In the genomic region with DNA sequence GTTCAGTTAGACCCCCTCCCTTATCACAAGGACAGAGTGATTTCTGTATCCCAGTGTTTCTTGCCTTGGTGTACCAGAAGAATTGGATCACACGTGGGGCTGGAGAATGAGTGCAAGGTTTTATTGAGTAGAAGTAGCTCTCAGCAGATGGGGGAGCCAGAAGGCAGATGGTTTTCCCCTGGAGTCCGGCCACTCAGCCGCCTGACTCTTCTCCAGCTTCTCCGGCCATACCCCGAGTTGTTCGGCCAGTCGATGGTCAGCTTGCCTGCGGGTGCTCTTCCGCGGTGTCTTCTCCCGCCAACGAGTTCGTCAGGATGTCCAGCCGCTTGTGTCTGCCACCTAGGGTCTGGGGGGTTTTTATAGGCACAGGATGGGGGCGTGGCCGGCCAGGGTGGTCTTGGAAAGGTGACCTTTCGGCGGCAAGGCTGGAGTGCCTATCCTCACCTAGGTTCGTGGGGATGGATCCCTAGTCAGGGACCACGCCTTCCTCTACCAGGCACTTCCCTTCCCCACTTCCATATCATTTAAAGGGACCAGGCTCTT, we compare ENCODE assay signal across 15 cellular contexts. TPM values are rescaled to one million over a fixed set of nuclear protein-coding genes. Genes with fewer than 3 reads are reported as not detected.
DNase-seq lines count a peak whose midpoint lies in the region; ATAC-seq and TF ChIP-seq lines count a peak whose summit lies in the region.
"Had no signal": no experiment of that assay in that cellular context is flagged by ENCODE, and none has a peak within 500 bp of the region (broad histone marks: within the 10 kb centered on the region; RNA-seq: fewer than 3 reads in every experiment).

No MANE protein-coding gene starts in this region.

- no peaks in the 10 kb centered on the region for H3F3A ChIP-seq in GM23338 (replicated peaks; ENCODE audit: low read depth)

- H3K4me1 Mint-ChIP-seq in GM23338, result peaks cover 59% of the 10 kb centered on the region
- H3K4me1 Mint-ChIP-seq: activated CD4-positive, alpha-beta T cell treated with anti-CD3 and anti-CD28 coated beads, Interleukin-2, amount 10 ng/mL, durations not matched to agents 7 days and 5 days had no signal

- peaks cover 3% of the 10 kb centered on the region for H3K27me3 Mint-ChIP-seq in GM23338 (ENCODE audit: insufficient read depth, low read depth, poor library complexity)

- no peak overlapping the region for H2AFZ ChIP-seq in GM23338

- TF ChIP-seq CTCF in GM23338 (conservative IDR thresholded peaks at IDR 0.05; ENCODE audit: low read depth in 2 of 2) (no peak), VCaP (conservative IDR thresholded peaks at IDR 0.05) (no peak), esophagus squamous epithelium (IDR thresholded peaks at IDR 0.05) (no peak)

- H3K9me3 ChIP-seq in esophagus squamous epithelium, result no peaks in the 10 kb centered on the region
- H3K9me3 ChIP-seq: ovary, vagina had no signal

- H3K36me3 Mint-ChIP-seq in GM23338 (ENCODE audit: low read depth), result no peaks in the 10 kb centered on the region
- H3K36me3 Mint-ChIP-seq: activated naive CD8-positive, alpha-beta T cell had no signal

- H3K4me2 ChIP-seq in GM23338, result 0 out of 2 replicates have a peak overlapping the region, but pooled peaks have one; percentile 64

- H3K4me1 ChIP-seq in GM23338 (ENCODE audit: insufficient read depth), result peaks cover 52% of the 10 kb centered on the region
- peaks cover 23 to 56% (median 50%) of the 10 kb centered on the region in 3 donors for H3K4me1 ChIP-seq in esophagus squamous epithelium

- peak overlapping the region; percentile 28; the same call in 1 of the 3 replicates for H3K4me3 Mint-ChIP-seq in GM23338
- H3K4me3 Mint-ChIP-seq: activated CD4-positive, alpha-beta T cell treated with anti-CD3 and anti-CD28 coated beads, Interleukin-2, amount 10 ng/mL, durations not matched to agents 7 days and 5 days; activated naive CD8-positive, alpha-beta T cell had no signal

- WGBS in esophagus squamous epithelium, 2 donors, result 87 to 93% methylated on average over 5 to 10 of the region's 20 CpGs

- H4K20me1 ChIP-seq in GM23338 (replicated peaks; ENCODE audit: insufficient read depth), result no peaks in the 10 kb centered on the region; the same call in 1 of the 2 replicates

- TF ChIP-seq POLR2A in esophagus squamous epithelium (IDR thresholded peaks at IDR 0.05), result no peak

- DNase-seq in GM23338 (ENCODE audit: low spot score) (no peak), esophagus squamous epithelium (lab: John Stamatoyannopoulos, UW) (no peak), substantia nigra (lab: John Stamatoyannopoulos, UW) (peak in 7 of 49 donors; percentile 8 to 53 (median 14)), DMS114 treated with DMSO at 0.1 percent for 48 hours (lab: John Stamatoyannopoulos, UW; ENCODE audit: unreplicated experiment) (no peak)
- DNase-seq in activated CD4-positive, CD25-positive, alpha-beta regulatory T cell (lab: John Stamatoyannopoulos, UW), result no peak
- DNase-seq: activated CD4-positive, alpha-beta T cell treated with anti-CD3 and anti-CD28 coated beads, Interleukin-2, amount 10 ng/mL, durations not matched to agents 7 days and 5 days; Calu3; Karpas-422; ovary had no signal

- H3K79me2 ChIP-seq in GM23338 (replicated peaks; ENCODE audit: insufficient read depth), result peaks cover 41% of the 10 kb centered on the region

- intact Hi-C loops in esophagus squamous epithelium (cut with DNase I), result no loop called here

- H3K9me2 ChIP-seq in GM23338 (ENCODE audit: insufficient read depth), result no peaks in the 10 kb centered on the region

- no peaks in the 10 kb centered on the region; the same call in 2 of the 3 replicates for H3K9me3 Mint-ChIP-seq in GM23338
- H3K9me3 Mint-ChIP-seq: activated CD4-positive, alpha-beta T cell treated with anti-CD3 and anti-CD28 coated beads, Interleukin-2, amount 10 ng/mL, durations not matched to agents 7 days and 5 days had no signal

- ATAC-seq in GM23338 (peak; percentile 17; the same call in 2 of the 3 replicates), HG03342 (IDR thresholded peaks at IDR 0.05; ENCODE audit: unreplicated experiment) (no peak), GM19467 (IDR thresholded peaks at IDR 0.05; ENCODE audit: unreplicated experiment) (no peak)

- H3K36me3 ChIP-seq in GM23338 (ENCODE audit: insufficient read depth) (no peaks in the 10 kb centered on the region), esophagus squamous epithelium (no peaks in the 10 kb centered on the region)
- H3K36me3 ChIP-seq: cardiac muscle cell, ovary, vagina had no signal

- H3K27ac ChIP-seq in GM23338 (ENCODE audit: low read depth) (no peak overlapping the region), VCaP (peak overlapping the region; percentile 61), esophagus squamous epithelium (peak overlapping the region in 3 of 4 donors; percentile 36 to 88 (median 81)), substantia nigra (ENCODE audit: low read depth, low read length, poor library complexity, severe bottlenecking) (peak overlapping the region; percentile 66)
- H3K27ac ChIP-seq: ovary, vagina had no signal

- H3K27ac Mint-ChIP-seq in GM23338, result no peak overlapping the region
- H3K27ac Mint-ChIP-seq: activated CD4-positive, alpha-beta T cell treated with anti-CD3 and anti-CD28 coated beads, Interleukin-2, amount 10 ng/mL, durations not matched to agents 7 days and 5 days; activated naive CD8-positive, alpha-beta T cell had no signal

- no peak overlapping the region for H3K4me3 ChIP-seq in GM23338
- H3K4me3 ChIP-seq in esophagus squamous epithelium, result no peak overlapping the region
- H3K4me3 ChIP-seq: cardiac muscle cell, ovary, vagina had no signal

- H3K27me3 ChIP-seq in GM23338 (ENCODE audit: insufficient read depth) (no peaks in the 10 kb centered on the region), esophagus squamous epithelium (no peaks in the 10 kb centered on the region)
- H3K27me3 ChIP-seq: cardiac muscle cell, ovary, vagina had no signal

TF ChIP-seq in GM23338, 12 proteins besides CTCF, POLR2A, EP300 and RAD21 (continues in another document):
- TF ChIP-seq REST (IDR thresholded peaks at IDR 0.05; ENCODE audit: unreplicated experiment), result no peak

RNA-seq across cellular contexts. Expression of gene GAB1, which starts 14.5 kb away (rescaled TPM):
- total RNA-seq in GM23338 (2014; rRNA removed; shearing (Covaris generic)), result 18.4 and 32.6 TPM in 2 replicates
- polyA plus RNA-seq in GM23338 (2016; fragmentation: Nextera tagmentation; extraction: Ambion mirVana), result 3.6 and 4.0 TPM in 2 replicates
- 10 to 100 TPM; 25.7 to 37.6 (median 32.8) TPM for total RNA-seq in esophagus squamous epithelium
